9 cellular contexts compared by ENCODE assay signal in genomic region chr12:49703647-49704137, GRCh38. TPM values are rescaled to one million over a fixed set of nuclear protein-coding genes. Genes with fewer than 3 reads are reported as not detected.
DNase-seq lines count a peak whose midpoint lies in the region; ATAC-seq, FAIRE-seq and TF ChIP-seq lines count a peak whose summit lies in the region.
"Had no signal": no experiment of that assay in that cellular context is flagged by ENCODE, and none has a peak within 500 bp of the region (broad histone marks: within the 10 kb centered on the region; RNA-seq: fewer than 3 reads in every experiment).

No MANE protein-coding gene starts in this region.

- intact Hi-C loops in sigmoid colon (cut with DNase I): no loop called here

- peak overlapping the region; percentile 7 to 82 (median 56) for H3K27ac Mint-ChIP-seq in CD8-positive, alpha-beta memory T cell
- H3K27ac Mint-ChIP-seq in astrocyte (ENCODE audit: unreplicated experiment): peak overlapping the region; percentile 89

- CTCF ChIA-PET in CD8-positive, alpha-beta memory T cell (lab: Charles Lee): interaction anchor here (2.7 to 13.9 kb wide), 5 partner anchors 34 to 81 kb away, joined by 9 to 248 read pairs (median 61); partner anchors contain the start of genes PRPF40B and TMBIM6

- H3K4me3 Mint-ChIP-seq in CD8-positive, alpha-beta memory T cell: peak overlapping the region in 6 of 7 donors; percentile 24 to 63 (median 46)
- H3K4me3 Mint-ChIP-seq in astrocyte (ENCODE audit: unreplicated experiment): peak overlapping the region; percentile 74

- H4K20me1 ChIP-seq in astrocyte (ENCODE audit: insufficient read depth, low read length) (peaks cover 25% of the 10 kb centered on the region), smooth muscle cell (ENCODE audit: low read depth) (peaks cover 30% of the 10 kb centered on the region)

- H3K4me3 ChIP-seq in CD8-positive, alpha-beta memory T cell (ENCODE audit: low read length): no peak overlapping the region
- H3K4me3 ChIP-seq in Peyer's patch (no peak overlapping the region), astrocyte (ENCODE audit: insufficient read depth, low read depth, low read length) (peak overlapping the region; percentile 41), smooth muscle cell (no peak overlapping the region), sigmoid colon (no peak overlapping the region)

- H3K4me1 ChIP-seq in CD8-positive, alpha-beta memory T cell (ENCODE audit: insufficient read depth, low read length): peaks cover 53% of the 10 kb centered on the region
- H3K4me1 ChIP-seq in Peyer's patch: peaks cover 0 to 24% (median 11%) of the 10 kb centered on the region in 4 donors
- peaks cover 56% of the 10 kb centered on the region for H3K4me1 ChIP-seq in astrocyte (ENCODE audit: insufficient read depth, low read length)
- H3K4me1 ChIP-seq in smooth muscle cell (ENCODE audit: low read depth): peaks cover 34% of the 10 kb centered on the region
- H3K4me1 ChIP-seq in sigmoid colon: peaks cover 0 to 37% (median 27%) of the 10 kb centered on the region in 4 donors

- FAIRE-seq in astrocyte (lab: Jason Lieb, UNC): no peak

- ATAC-seq in HG03342 (IDR thresholded peaks at IDR 0.05; ENCODE audit: unreplicated experiment): no peak

- H3K27ac ChIP-seq in CD8-positive, alpha-beta memory T cell (ENCODE audit: low read depth, low read length): no peak overlapping the region
- H3K27ac ChIP-seq in Peyer's patch (peak overlapping the region in 2 of 4 donors; percentile 13 to 40), astrocyte (ENCODE audit: low read depth, low read length) (peak overlapping the region; percentile 78), smooth muscle cell (ENCODE audit: low read depth) (peak overlapping the region; percentile 88), sigmoid colon (no peak overlapping the region)
- H3K27ac ChIP-seq: neutrophil had no signal

- DNase-seq in CD8-positive, alpha-beta memory T cell: peak in 3 of 5 donors; percentile 8 to 58 (median 23)
- DNase-seq in Peyer's patch (peak in 2 of 3 donors; percentile 48 to 50), astrocyte (ENCODE audit: low read depth) (peak; percentile 81), smooth muscle cell (lab: John Stamatoyannopoulos, UW; ENCODE audit: unreplicated experiment) (no peak), NOMO-1 (lab: John Stamatoyannopoulos, UW; ENCODE audit: unreplicated experiment in 2 of 2) (no peak), NCI-H69 (lab: John Stamatoyannopoulos, UW) (no peak), sigmoid colon (no peak)

- POLR2A ChIA-PET in CD8-positive, alpha-beta memory T cell (lab: Charles Lee): interaction anchor here (0.7 to 1.5 kb wide), 4 partner anchors 29 to 49 kb away, joined by 3 read pairs; partner anchors contain the start of gene TMBIM6

- H3K4me1 Mint-ChIP-seq in CD8-positive, alpha-beta memory T cell: peaks cover 52 to 66% (median 62%) of the 10 kb centered on the region in 3 donors
- peaks cover 51% of the 10 kb centered on the region for H3K4me1 Mint-ChIP-seq in astrocyte (ENCODE audit: low read depth, unreplicated experiment)

- no peak for TF ChIP-seq EP300 in sigmoid colon (IDR thresholded peaks at IDR 0.05)

- no peak overlapping the region for H2AFZ ChIP-seq in astrocyte (ENCODE audit: low read depth, low read length)
- no peak overlapping the region for H2AFZ ChIP-seq in smooth muscle cell (ENCODE audit: low read depth)

- peaks cover 17% of the 10 kb centered on the region for H3F3A ChIP-seq in smooth muscle cell (ENCODE audit: low read depth)

- no peak for TF ChIP-seq POLR2A in Peyer's patch (IDR thresholded peaks at IDR 0.05)
- no peak for TF ChIP-seq POLR2A in sigmoid colon (IDR thresholded peaks at IDR 0.05)

- H3K79me2 ChIP-seq in astrocyte (ENCODE audit: insufficient read depth, low read length) (peaks cover 77% of the 10 kb centered on the region), smooth muscle cell (ENCODE audit: low read depth) (peaks cover 46% of the 10 kb centered on the region)

- H3K36me3 Mint-ChIP-seq in CD8-positive, alpha-beta memory T cell: peaks cover 0 to 3% (median 0%) of the 10 kb centered on the region in 3 donors
- H3K36me3 Mint-ChIP-seq in astrocyte (ENCODE audit: low read depth, unreplicated experiment): peaks cover 2% of the 10 kb centered on the region

- H3K9me3 Mint-ChIP-seq in CD8-positive, alpha-beta memory T cell: no peaks in the 10 kb centered on the region
- H3K9me3 Mint-ChIP-seq in astrocyte (ENCODE audit: unreplicated experiment): peaks cover 1% of the 10 kb centered on the region

- peak overlapping the region; percentile 38 for H3K9ac ChIP-seq in astrocyte (ENCODE audit: low read length)
- H3K9ac ChIP-seq in smooth muscle cell (ENCODE audit: low read depth): peak overlapping the region; percentile 56

- no peaks in the 10 kb centered on the region for H3K9me3 ChIP-seq in CD8-positive, alpha-beta memory T cell (ENCODE audit: low read length)
- H3K9me3 ChIP-seq in Peyer's patch (no peaks in the 10 kb centered on the region), astrocyte (ENCODE audit: insufficient read depth, low read depth, low read length) (no peaks in the 10 kb centered on the region), smooth muscle cell (replicated peaks; ENCODE audit: low read depth) (no peaks in the 10 kb centered on the region), sigmoid colon (no peaks in the 10 kb centered on the region)
- H3K9me3 ChIP-seq: neutrophil had no signal

- H3K27me3 Mint-ChIP-seq in CD8-positive, alpha-beta memory T cell: peaks cover 0 to 4% of the 10 kb centered on the region in 2 donors
- H3K27me3 Mint-ChIP-seq in astrocyte (ENCODE audit: low read depth, unreplicated experiment): peaks cover 5% of the 10 kb centered on the region

- TF ChIP-seq CTCF in Peyer's patch (IDR thresholded peaks at IDR 0.05): no peak
- no peak for TF ChIP-seq CTCF in astrocyte (IDR thresholded peaks at IDR 0.05; ENCODE audit: insufficient read depth, low read depth, low read length)
- no peak for TF ChIP-seq CTCF in smooth muscle cell (IDR thresholded peaks at IDR 0.05; ENCODE audit: borderline replicate concordance, insufficient read depth, poor library complexity, severe bottlenecking)
- no peak for TF ChIP-seq CTCF in sigmoid colon (IDR thresholded peaks at IDR 0.05)

- H3K4me2 ChIP-seq in astrocyte (ENCODE audit: low read length) (peak overlapping the region; percentile 77), smooth muscle cell (peak overlapping the region; percentile 84)

- WGBS in smooth muscle cell (ENCODE audit: low lambda C conversion rate): 12% methylated on average over 3 of the region's 3 CpGs
- WGBS in sigmoid colon, 2 donors: 54 to 70% methylated on average over 3 of the region's 3 CpGs

- H3K27me3 ChIP-seq in CD8-positive, alpha-beta memory T cell (ENCODE audit: insufficient read depth, low read length, poor library complexity, severe bottlenecking): no peaks in the 10 kb centered on the region
- H3K27me3 ChIP-seq in Peyer's patch (no peaks in the 10 kb centered on the region), astrocyte (ENCODE audit: insufficient read depth, low read length) (no peaks in the 10 kb centered on the region), smooth muscle cell (ENCODE audit: low read depth) (no peaks in the 10 kb centered on the region), sigmoid colon (no peaks in the 10 kb centered on the region)

- no peaks in the 10 kb centered on the region for H3K36me3 ChIP-seq in CD8-positive, alpha-beta memory T cell (ENCODE audit: insufficient read depth, low read length)
- H3K36me3 ChIP-seq in Peyer's patch (no peaks in the 10 kb centered on the region), astrocyte (ENCODE audit: insufficient read depth, low read length) (no peaks in the 10 kb centered on the region), smooth muscle cell (ENCODE audit: low read depth) (no peaks in the 10 kb centered on the region), sigmoid colon (no peaks in the 10 kb centered on the region)
- H3K36me3 ChIP-seq: neutrophil had no signal

RNA-seq across cellular contexts. Expression of gene FMNL3, which starts 3.5 kb away (rescaled TPM):
- total RNA-seq in CD8-positive, alpha-beta memory T cell: 10 to 100 TPM; 35.8 to 36.7 TPM
- 6.3 TPM for polyA plus RNA-seq in CD8-positive, alpha-beta memory T cell
- total RNA-seq in Peyer's patch: 10 to 100 TPM in 2 of 4 donors, 1 to 10 TPM in 2; 2.1 to 40.4 (median 8.2) TPM
- 58.4 and 62.9 TPM in 2 replicates for total RNA-seq in astrocyte
- 18.3 and 20.8 TPM in 2 replicates for total RNA-seq in smooth muscle cell
- polyA plus RNA-seq in smooth muscle cell: 19.7 and 21.7 TPM in 2 replicates
- total RNA-seq in sigmoid colon: 10 to 100 TPM in 2 of 4 donors, 1 to 10 TPM in 2; 9.4 to 12.2 (median 11.0) TPM
- polyA plus RNA-seq in sigmoid colon: 10 to 100 TPM in 1 of 3 donors, 1 to 10 TPM in 2; 1.8 to 10.8 (median 2.4) TPM

RNA-seq across cellular contexts. Expression of gene TMBIM6, which starts 37.7 kb away (rescaled TPM):
- total RNA-seq in CD8-positive, alpha-beta memory T cell: 100 to 1,000 TPM; 443 to 449 TPM
- polyA plus RNA-seq in CD8-positive, alpha-beta memory T cell: 1,008 TPM
- total RNA-seq in Peyer's patch: 1,000 to 10,000 TPM in 1 of 4 donors, 100 to 1,000 TPM in 3; 104 to 1,479 (median 689) TPM
- 434 and 452 TPM in 2 replicates for total RNA-seq in astrocyte
- 677 and 679 TPM in 2 replicates for total RNA-seq in smooth muscle cell
- polyA plus RNA-seq in smooth muscle cell: 611 and 663 TPM in 2 replicates
- total RNA-seq in sigmoid colon: 100 to 1,000 TPM; 191 to 248 (median 224) TPM
- polyA plus RNA-seq in sigmoid colon: 100 to 1,000 TPM in 2 of 3 donors, 10 to 100 TPM in 1; 93.7 to 384 (median 135) TPM

Comparison
In these comparisons a context has a peak if more than half of its experiments do, and no peak if none do; other contexts are left out.
1. DNase-seq: peak in CD8-positive, alpha-beta memory T cell (3 of 5), Peyer's patch (2 of 3) and astrocyte (single experiment); none in smooth muscle cell (single experiment), NOMO-1 (0 of 2), NCI-H69 (single experiment) and sigmoid colon (single experiment).
2. H3K27ac ChIP-seq: peak in astrocyte (single experiment) and smooth muscle cell (single experiment); none in CD8-positive, alpha-beta memory T cell (single experiment) and sigmoid colon (0 of 4).